17 cellular contexts compared by ENCODE assay signal in genomic region chr13:43963726-43964125, GRCh38.
DNase-seq lines count a peak whose midpoint lies in the region; ATAC-seq and TF ChIP-seq lines count a peak whose summit lies in the region.
"Had no signal": no experiment of that assay in that cellular context is flagged by ENCODE, and none has a peak within 500 bp of the region (broad histone marks: within the 10 kb centered on the region; RNA-seq: fewer than 3 reads in every experiment).

No MANE protein-coding gene starts in this region.

- H3K27ac ChIP-seq in cardiac muscle cell (peak overlapping the region; percentile 79), right atrium auricular region (no peak overlapping the region)
- H3K27ac ChIP-seq: psoas muscle, SK-N-MC had no signal

- no peak overlapping the region for H3K27ac Mint-ChIP-seq in stimulated activated memory B cell treated with anti-CD40 and anti-IgM and Interleukin-4, amounts not matched to agents 10 μg/mL and 1 μg/mL and 100 μg/mL, for 72 hours
- H3K27ac Mint-ChIP-seq: activated B cell treated with CpG ODN at 0.5 μM for 24 hours; dendritic cell treated with granulocyte-macrophage colony-stimulating factor and Interleukin-4, amounts not matched to agents 40 ng/mL and 50 ng/mL, for 4 days; HFFc6 had no signal

- H3K4me1 ChIP-seq in cardiac muscle cell (ENCODE audit: low read depth), result peaks cover 8% of the 10 kb centered on the region
- no peaks in the 10 kb centered on the region for H3K4me1 ChIP-seq in right atrium auricular region
- H3K4me1 ChIP-seq: psoas muscle had no signal

- peak in 1 of 2 donors; percentile 27 for DNase-seq in cardiac muscle cell (ENCODE audit: low read depth in 1 of 2, low spot score in 1 of 2)
- no peak for DNase-seq in right atrium auricular region (ENCODE audit: low spot score)
- DNase-seq in NAMALWA (ENCODE audit: low spot score), result peak; percentile 21
- no peak for DNase-seq in epithelial cell of proximal tubule (ENCODE audit: low read depth)
- no peak for DNase-seq in MV-4-11 (lab: John Stamatoyannopoulos, UW)
- no peak for DNase-seq in ureter (ENCODE audit: low spot score)
- DNase-seq: activated B cell treated with CpG ODN at 0.5 μM for 24 hours; activated T-cell treated with anti-CD3 and anti-CD28 coated beads for 4 hours; DMS153; HFFc6; NCI-H1436; psoas muscle; stimulated activated CD8-positive, alpha-beta memory T cell treated with anti-CD3 and anti-CD28 coated beads, Interleukin-4, amount 100 ng/mL, for 48 hours had no signal

- no peaks in the 10 kb centered on the region for H3K36me3 ChIP-seq in cardiac muscle cell
- no peaks in the 10 kb centered on the region for H3K36me3 ChIP-seq in right atrium auricular region

- TF ChIP-seq CTCF in cardiac muscle cell (IDR thresholded peaks at IDR 0.05; ENCODE audit: low read depth, low read length) (no peak), right atrium auricular region (IDR thresholded peaks at IDR 0.05) (peak in 1 of 2 donors; percentile 13), epithelial cell of proximal tubule (conservative IDR thresholded peaks at IDR 0.05; ENCODE audit: low read depth, low read length) (peak; percentile 42)

- no peaks in the 10 kb centered on the region for H3K9me3 Mint-ChIP-seq in stimulated activated memory B cell treated with anti-CD40 and anti-IgM and Interleukin-4, amounts not matched to agents 10 μg/mL and 1 μg/mL and 100 μg/mL, for 72 hours
- H3K9me3 Mint-ChIP-seq: activated B cell treated with CpG ODN at 0.5 μM for 24 hours had no signal

- ATAC-seq in stimulated activated memory B cell treated with anti-CD40 and anti-IgM and Interleukin-4, amounts not matched to agents 10 μg/mL and 1 μg/mL and 100 μg/mL, for 72 hours, result peak; percentile 41
- no peak for ATAC-seq in HG03280 (IDR thresholded peaks at IDR 0.05; ENCODE audit: unreplicated experiment)
- ATAC-seq: psoas muscle had no signal

- H3K36me3 Mint-ChIP-seq in stimulated activated memory B cell treated with anti-CD40 and anti-IgM and Interleukin-4, amounts not matched to agents 10 μg/mL and 1 μg/mL and 100 μg/mL, for 72 hours, result no peaks in the 10 kb centered on the region

- H3K27me3 ChIP-seq in cardiac muscle cell (no peaks in the 10 kb centered on the region), right atrium auricular region (no peaks in the 10 kb centered on the region)

- H3K4me3 ChIP-seq in cardiac muscle cell (no peak overlapping the region), right atrium auricular region (no peak overlapping the region), epithelial cell of proximal tubule (ENCODE audit: low read depth, low read length) (no peak overlapping the region)
- H3K4me3 ChIP-seq: psoas muscle, SK-N-MC had no signal

- H3K9me3 ChIP-seq in cardiac muscle cell (ENCODE audit: low read depth), result no peaks in the 10 kb centered on the region
- no peaks in the 10 kb centered on the region for H3K9me3 ChIP-seq in right atrium auricular region
- H3K9me3 ChIP-seq: psoas muscle had no signal

- no peak overlapping the region for H3K4me3 Mint-ChIP-seq in stimulated activated memory B cell treated with anti-CD40 and anti-IgM and Interleukin-4, amounts not matched to agents 10 μg/mL and 1 μg/mL and 100 μg/mL, for 72 hours
- H3K4me3 Mint-ChIP-seq: activated B cell treated with CpG ODN at 0.5 μM for 24 hours; dendritic cell treated with granulocyte-macrophage colony-stimulating factor and Interleukin-4, amounts not matched to agents 40 ng/mL and 50 ng/mL, for 4 days; HFFc6 had no signal

- H3K4me1 Mint-ChIP-seq in stimulated activated memory B cell treated with anti-CD40 and anti-IgM and Interleukin-4, amounts not matched to agents 10 μg/mL and 1 μg/mL and 100 μg/mL, for 72 hours, result no peaks in the 10 kb centered on the region
- H3K4me1 Mint-ChIP-seq: activated B cell treated with CpG ODN at 0.5 μM for 24 hours had no signal

- H3K27me3 Mint-ChIP-seq in stimulated activated memory B cell treated with anti-CD40 and anti-IgM and Interleukin-4, amounts not matched to agents 10 μg/mL and 1 μg/mL and 100 μg/mL, for 72 hours, result peaks cover 8% of the 10 kb centered on the region
